20 cellular contexts compared by ENCODE assay signal in genomic region chr10:26509311-26509710, GRCh38.
"Had no signal": no experiment of that assay in that cellular context is flagged by ENCODE, and none has a peak within 500 bp of the region (broad histone marks: within the 10 kb centered on the region; RNA-seq: fewer than 3 reads in every experiment).

No MANE protein-coding gene starts in this region.

- ATAC-seq: right lobe of liver; stimulated activated naive CD8-positive, alpha-beta T cell treated with anti-CD3 and anti-CD28 coated beads, Interleukin-15, amount 100 ng/mL, for 72 hours had no signal

- H3K4me1 Mint-ChIP-seq: activated naive CD8-positive, alpha-beta T cell treated with anti-CD3 and anti-CD28 coated beads, Interleukin-2, amount 10 ng/mL, durations not matched to agents 7 days and 5 days; brain; neural crest cell had no signal

- H3K9me3 Mint-ChIP-seq: neural crest cell had no signal

- H3K27ac Mint-ChIP-seq: activated naive CD8-positive, alpha-beta T cell treated with anti-CD3 and anti-CD28 coated beads, Interleukin-2, amount 10 ng/mL, durations not matched to agents 7 days and 5 days; brain; type B pancreatic cell had no signal

- H3K36me3 Mint-ChIP-seq: brain, type B pancreatic cell had no signal

- H3K4me3 Mint-ChIP-seq: activated naive CD8-positive, alpha-beta T cell treated with anti-CD3 and anti-CD28 coated beads, Interleukin-2, amount 10 ng/mL, durations not matched to agents 7 days and 5 days; brain; neural crest cell; stimulated activated naive CD8-positive, alpha-beta T cell treated with anti-CD3 and anti-CD28 coated beads, Interleukin-15, amount 100 ng/mL, for 72 hours; type B pancreatic cell had no signal

- FAIRE-seq: endothelial cell of umbilical vein had no signal

- DNase-seq: activated CD4-positive, alpha-beta T cell treated with anti-CD3 and anti-CD28 coated beads, Interleukin-2, amount 50 U/mL, for 4 hours; activated CD4-positive, CD25-positive, alpha-beta regulatory T cell treated with anti-CD3 and anti-CD28 coated beads, Interleukin-2, amount 50 U/mL, for 72 hours; activated effector memory CD4-positive, alpha-beta T cell treated with Interleukin-2 at 50 U/mL for 16 hours; activated naive CD8-positive, alpha-beta T cell treated with anti-CD3 and anti-CD28 coated beads, Interleukin-2, amount 10 ng/mL, durations not matched to agents 7 days and 5 days; activated T-cell treated with anti-CD3 and anti-CD28 coated beads, Interleukin-2, amount 50 U/mL, for 1 hour; central memory CD4-positive, alpha-beta T cell; effector CD4-positive, alpha-beta T cell; foreskin fibroblast; glutamatergic neuron; mesendoderm; ovary; right lobe of liver; stimulated activated CD4-positive, alpha-beta T cell treated with anti-CD3 and anti-CD28 coated beads, Interleukin-4, amount 100 ng/mL, for 4 hours; stimulated activated CD8-positive, alpha-beta memory T cell treated with anti-CD3 and anti-CD28 coated beads, Interleukin-4, amount 100 ng/mL, for 48 hours; stimulated activated naive CD8-positive, alpha-beta T cell treated with anti-CD3 and anti-CD28 coated beads, Interleukin-15, amount 100 ng/mL, for 72 hours; T1000 had no signal

- H3K27me3 Mint-ChIP-seq: activated naive CD8-positive, alpha-beta T cell treated with anti-CD3 and anti-CD28 coated beads, Interleukin-2, amount 10 ng/mL, durations not matched to agents 7 days and 5 days; stimulated activated naive CD8-positive, alpha-beta T cell treated with anti-CD3 and anti-CD28 coated beads, Interleukin-15, amount 100 ng/mL, for 72 hours; type B pancreatic cell had no signal
